8 cellular contexts compared by ENCODE assay signal in the genomic region with DNA sequence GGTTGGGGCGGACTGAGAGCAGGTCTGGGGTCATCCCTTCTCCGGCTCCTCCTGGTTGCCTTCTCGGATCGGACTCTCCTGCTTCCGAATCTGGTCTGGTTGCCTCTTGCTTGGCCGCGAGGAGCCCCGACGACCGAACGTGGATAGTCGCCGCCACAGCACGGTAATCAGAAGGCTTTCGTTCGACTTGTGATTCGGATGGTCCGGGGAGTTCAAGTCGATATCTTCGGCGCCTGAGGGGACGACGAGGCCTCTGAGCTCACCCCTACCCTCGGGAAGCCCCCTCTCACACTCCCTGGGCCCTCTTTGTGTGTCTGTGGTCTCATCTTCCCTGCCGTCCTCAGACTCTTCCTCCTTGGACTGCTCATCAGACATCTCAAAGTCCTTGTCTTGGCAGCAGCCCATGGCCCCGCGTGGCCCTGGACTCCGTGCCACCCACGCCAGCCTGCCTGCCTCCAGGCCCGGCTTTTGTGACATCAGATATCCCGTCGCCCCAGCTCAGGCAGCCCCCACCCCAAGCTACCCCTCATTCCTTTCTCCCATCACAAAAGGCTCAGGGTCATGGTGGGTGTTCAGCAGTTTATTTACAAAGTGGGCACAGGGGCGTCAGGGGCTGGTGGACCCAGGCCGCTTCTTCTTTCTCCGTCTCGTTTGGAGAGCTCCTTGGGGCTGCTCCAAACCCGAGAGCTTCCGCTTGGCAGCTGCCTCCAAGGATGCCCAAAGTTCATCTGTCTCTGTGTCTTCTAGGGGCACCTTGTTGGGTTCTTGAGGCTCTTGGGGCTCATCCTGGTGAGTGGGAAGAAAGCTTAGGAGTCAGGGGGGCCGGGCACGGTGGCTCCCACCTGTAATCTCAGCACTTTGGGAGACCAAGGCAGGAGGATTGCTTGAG. TPM values are rescaled to one million over a fixed set of nuclear protein-coding genes. Genes with fewer than 3 reads are reported as not detected.
A peak's percentile ranks its signal among the peaks of the same experiment; 100 is the strongest.
DNase-seq lines count a peak whose midpoint lies in the region; ATAC-seq and TF ChIP-seq lines count a peak whose summit lies in the region.

A gene (minus strand): TSS at position 496 of the 889 bp plus-strand sequence.

- no peaks in the 10 kb centered on the region for H3K9me3 Mint-ChIP-seq in activated CD8-positive, alpha-beta T cell treated with anti-CD3 and anti-CD28 coated beads for 36 hours

- H3K4me1 Mint-ChIP-seq in activated CD8-positive, alpha-beta T cell treated with anti-CD3 and anti-CD28 coated beads for 36 hours (ENCODE audit: low read depth): peaks cover 52% of the 10 kb centered on the region

- peak within 1 kb of the TSS; percentile 98 for H3K9ac ChIP-seq in rectal smooth muscle tissue (ENCODE audit: low read length)

- H3K4me3 ChIP-seq in heart right ventricle (peak within 1 kb of the TSS; percentile 65 to 99 (median 88)), rectal smooth muscle tissue (ENCODE audit: low read length) (peak within 1 kb of the TSS; percentile 94)

- H3K27me3 ChIP-seq in heart right ventricle (no peaks in the 10 kb centered on the region), rectal smooth muscle tissue (ENCODE audit: control insufficient read depth, insufficient read depth, low read length) (no peaks in the 10 kb centered on the region)

- no peak for TF ChIP-seq CTCF in activated CD8-positive, alpha-beta T cell treated with anti-CD3 and anti-CD28 coated beads for 36 hours (IDR thresholded peaks at IDR 0.05)
- no peak for TF ChIP-seq CTCF in heart right ventricle (IDR thresholded peaks at IDR 0.05)

- POLR2A ChIA-PET in activated CD8-positive, alpha-beta T cell treated with anti-CD3 and anti-CD28 coated beads for 36 hours (lab: Charles Lee): interaction anchor here (0.5 to 17.2 kb wide), 28 partner anchors 8 to 166 kb away, joined by 3 to 997 read pairs (median 6); a partner anchor contains a TSS

- H3K36me3 ChIP-seq in heart right ventricle (peaks cover 0 to 68% (median 30%) of the 10 kb centered on the region in 9 donors), rectal smooth muscle tissue (ENCODE audit: control insufficient read depth, insufficient read depth, low read length) (peaks cover 9% of the 10 kb centered on the region)

- intact Hi-C loops in activated CD8-positive, alpha-beta T cell treated with anti-CD3 and anti-CD28 coated beads for 36 hours (cut with micrococcal nuclease): loop anchor here (5.0 kb wide), 1 partner anchor 45 kb away; a partner anchor contains a TSS
- intact Hi-C loops in heart right ventricle (cut with DNase I): loop anchor here in 6 of 10 donors (5.0 to 10.0 kb wide), 4 partner anchors 40 to 228 kb away; a partner anchor contains a TSS

- no peaks in the 10 kb centered on the region for H3K9me3 ChIP-seq in heart right ventricle

- DNase-seq in NCI-H2227 (lab: John Stamatoyannopoulos, UW; ENCODE audit: unreplicated experiment) (peak; percentile 59), NCI-H2227 treated with DMSO at 0.1 percent for 48 hours (lab: John Stamatoyannopoulos, UW) (no peak), heart right ventricle (peak in 1 of 2 donors; percentile 26), GOT3 (lab: John Stamatoyannopoulos, UW) (no peak), HT-29 (ENCODE audit: low spot score) (no peak)
- DNase-seq in activated CD8-positive, alpha-beta T cell treated with anti-CD3 and anti-CD28 coated beads for 36 hours: no peak

- H3K27ac Mint-ChIP-seq in activated CD8-positive, alpha-beta T cell treated with anti-CD3 and anti-CD28 coated beads for 36 hours: peak within 1 kb of the TSS; percentile 95

- WGBS in heart right ventricle, 2 donors: 12 to 14% methylated on average over 40 of the region's 40 CpGs

- H3K4me3 Mint-ChIP-seq in activated CD8-positive, alpha-beta T cell treated with anti-CD3 and anti-CD28 coated beads for 36 hours: peak within 1 kb of the TSS; percentile 88

- no peaks in the 10 kb centered on the region for H3K27me3 Mint-ChIP-seq in activated CD8-positive, alpha-beta T cell treated with anti-CD3 and anti-CD28 coated beads for 36 hours

- peak within 1 kb of the TSS; percentile 82 to 97 (median 94) for H3K27ac ChIP-seq in heart right ventricle
- peak within 1 kb of the TSS; percentile 98 for H3K27ac ChIP-seq in rectal smooth muscle tissue (ENCODE audit: low read depth, low read length)

- peaks cover 8 to 51% (median 43%) of the 10 kb centered on the region in 9 donors for H3K4me1 ChIP-seq in heart right ventricle
- H3K4me1 ChIP-seq in rectal smooth muscle tissue (ENCODE audit: control insufficient read depth, insufficient read depth, low read length): peaks cover 6% of the 10 kb centered on the region

- CTCF ChIA-PET in activated CD8-positive, alpha-beta T cell treated with anti-CD3 and anti-CD28 coated beads for 36 hours (lab: Charles Lee): interaction anchor here (0.8 to 1.8 kb wide), 3 partner anchors 9 to 46 kb away, joined by 3 to 17 read pairs (median 6); a partner anchor contains a TSS

- ATAC-seq in HG03060 (IDR thresholded peaks at IDR 0.05; ENCODE audit: low read depth, unreplicated experiment): peak; percentile 7
- peak; percentile 1 for ATAC-seq in activated CD8-positive, alpha-beta T cell treated with anti-CD3 and anti-CD28 coated beads for 36 hours
- ATAC-seq in heart right ventricle: peak in 6 of 8 donors; percentile 1 to 22 (median 2)

- peaks cover 27% of the 10 kb centered on the region for H3K36me3 Mint-ChIP-seq in activated CD8-positive, alpha-beta T cell treated with anti-CD3 and anti-CD28 coated beads for 36 hours (ENCODE audit: low read depth)

RNA-seq across cellular contexts. Expression of the gene that starts here (rescaled TPM):
- not detected for total RNA-seq in activated CD8-positive, alpha-beta T cell treated with anti-CD3 and anti-CD28 coated beads for 36 hours
- total RNA-seq in heart right ventricle: not detected
- not detected for polyA plus RNA-seq in heart right ventricle
- total RNA-seq in HT-29 (2014; rRNA removed; shearing (Covaris generic)): 0.61 TPM in 1 of 2 replicates, not detected in the other

Comparison
In these comparisons a context has a peak if more than half of its experiments do, and no peak if none do; other contexts are left out.
1. Peak in ATAC-seq in activated CD8-positive, alpha-beta T cell treated with anti-CD3 and anti-CD28 coated beads for 36 hours; RNA of the gene not detected or under 1 TPM.
2. Peak in ATAC-seq, H3K4me3 ChIP-seq and H3K27ac ChIP-seq in heart right ventricle; RNA of the gene not detected or under 1 TPM.